In genomic region chr12:68686595-68687521, GRCh38 we compare ENCODE assay signal across 1 cellular context.
TF ChIP-seq lines count a peak whose summit lies in the region.

NUP107 (plus strand) TSS chr12:68686978; CDS start chr12:68687066, 88 bp downstream.

TF ChIP-seq in K562, 482 proteins besides CTCF, POLR2A, EP300 and RAD21 (continued from another document and continues in another):
- TF ChIP-seq ZNF318 (IDR thresholded peaks at IDR 0.05; ENCODE audit: borderline replicate concordance in 1 of 2, low read depth in 1 of 2) (peak in 1 of 2 experiments; percentile 72; a peak in 1 of 4 replicates), ZNF175 (CRISPR knock-in tag; IDR thresholded peaks at IDR 0.05; ENCODE audit: low read depth) (peak; percentile 47; the same call in 1 of the 2 replicates), KDM4B (IDR thresholded peaks at IDR 0.05; ENCODE audit: borderline replicate concordance in 2 of 2, low read depth in 1 of 2) (peak in 1 of 2 experiments; percentile 99; a peak in 2 of 4 replicates), CREBBP (IDR thresholded peaks at IDR 0.05; ENCODE audit: low read depth, low read length) (no peak), ZZZ3 (IDR thresholded peaks at IDR 0.05) (peak; percentile 32; the same call in 1 of the 2 replicates), ZNF589 (CRISPR knock-in tag; IDR thresholded peaks at IDR 0.05; ENCODE audit: low read depth) (no peak), FOS (IDR thresholded peaks at IDR 0.05; ENCODE audit: extremely low read depth, insufficient read length) (no peak), GABPB1 (CRISPR knock-in tag; IDR thresholded peaks at IDR 0.05) (peak; percentile 100), ZNF707 (CRISPR knock-in tag; conservative IDR thresholded peaks at IDR 0.05) (peak; percentile 62), NCOA4 (IDR thresholded peaks at IDR 0.05; ENCODE audit: partially characterized antibody) (no peak), PHF21A (IDR thresholded peaks at IDR 0.05; ENCODE audit: borderline replicate concordance, low read depth) (no peak), PTBP1 (IDR thresholded peaks at IDR 0.05; ENCODE audit: low read depth, low read length) (no peak), PREB (CRISPR knock-in tag; IDR thresholded peaks at IDR 0.05) (peak; percentile 97), FIP1L1 (IDR thresholded peaks at IDR 0.05; ENCODE audit: low read depth, low read length, poor library complexity, severe bottlenecking) (no peak), KLF13 (tag; IDR thresholded peaks at IDR 0.05; ENCODE audit: borderline replicate concordance, low read depth) (peak; percentile 32), TAF1 (IDR thresholded peaks at IDR 0.05; ENCODE audit: control insufficient read depth, extremely low read depth, insufficient read depth, low read length, severe bottlenecking) (peak; percentile 94), PHF20 (IDR thresholded peaks at IDR 0.05; ENCODE audit: partially characterized antibody) (peak; percentile 99), MTA1 (IDR thresholded peaks at IDR 0.05; ENCODE audit: borderline replicate concordance) (peak; percentile 56; the same call in 1 of the 2 replicates), HMG20A (CRISPR knock-in tag; conservative IDR thresholded peaks at IDR 0.05) (no peak), SMAD1 (IDR thresholded peaks at IDR 0.05; ENCODE audit: low read depth, low read length, partially characterized antibody) (peak; percentile 50), ZKSCAN1 (IDR thresholded peaks at IDR 0.05; ENCODE audit: low read depth, low read length) (peak; percentile 85), DDX20 (tag; IDR thresholded peaks at IDR 0.05; ENCODE audit: low read depth) (no peak), ZNF12 (CRISPR knock-in tag; IDR thresholded peaks at IDR 0.05) (0 out of 2 replicates have a peak, but pooled peaks have one; percentile 71), TEAD1 (CRISPR knock-in tag; IDR thresholded peaks at IDR 0.05) (peak; percentile 75 to 92; a peak in 3 of 4 replicates), DACH1 (IDR thresholded peaks at IDR 0.05; ENCODE audit: partially characterized antibody) (no peak), SETDB1 (IDR thresholded peaks at IDR 0.05; ENCODE audit: low read length) (peak; percentile 59), SLC30A9 (CRISPR knock-in tag; IDR thresholded peaks at IDR 0.05) (no peak)
- TF ChIP-seq, protein P1, sequence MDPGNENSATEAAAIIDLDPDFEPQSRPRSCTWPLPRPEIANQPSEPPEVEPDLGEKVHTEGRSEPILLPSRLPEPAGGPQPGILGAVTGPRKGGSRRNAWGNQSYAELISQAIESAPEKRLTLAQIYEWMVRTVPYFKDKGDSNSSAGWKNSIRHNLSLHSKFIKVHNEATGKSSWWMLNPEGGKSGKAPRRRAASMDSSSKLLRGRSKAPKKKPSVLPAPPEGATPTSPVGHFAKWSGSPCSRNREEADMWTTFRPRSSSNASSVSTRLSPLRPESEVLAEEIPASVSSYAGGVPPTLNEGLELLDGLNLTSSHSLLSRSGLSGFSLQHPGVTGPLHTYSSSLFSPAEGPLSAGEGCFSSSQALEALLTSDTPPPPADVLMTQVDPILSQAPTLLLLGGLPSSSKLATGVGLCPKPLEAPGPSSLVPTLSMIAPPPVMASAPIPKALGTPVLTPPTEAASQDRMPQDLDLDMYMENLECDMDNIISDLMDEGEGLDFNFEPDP (CRISPR knock-in tag; IDR thresholded peaks at IDR 0.05): no peak
- TF ChIP-seq, protein P2, sequence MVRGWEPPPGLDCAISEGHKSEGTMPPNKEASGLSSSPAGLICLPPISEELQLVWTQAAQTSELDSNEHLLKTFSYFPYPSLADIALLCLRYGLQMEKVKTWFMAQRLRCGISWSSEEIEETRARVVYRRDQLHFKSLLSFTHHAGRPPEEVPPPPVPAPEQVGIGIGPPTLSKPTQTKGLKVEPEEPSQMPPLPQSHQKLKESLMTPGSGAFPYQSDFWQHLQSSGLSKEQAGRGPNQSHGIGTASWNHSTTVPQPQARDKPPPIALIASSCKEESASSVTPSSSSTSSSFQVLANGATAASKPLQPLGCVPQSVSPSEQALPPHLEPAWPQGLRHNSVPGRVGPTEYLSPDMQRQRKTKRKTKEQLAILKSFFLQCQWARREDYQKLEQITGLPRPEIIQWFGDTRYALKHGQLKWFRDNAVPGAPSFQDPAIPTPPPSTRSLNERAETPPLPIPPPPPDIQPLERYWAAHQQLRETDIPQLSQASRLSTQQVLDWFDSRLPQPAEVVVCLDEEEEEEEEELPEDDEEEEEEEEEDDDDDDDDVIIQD (CRISPR knock-in tag; IDR thresholded peaks at IDR 0.05): no peak
- TF ChIP-seq, protein P3, sequence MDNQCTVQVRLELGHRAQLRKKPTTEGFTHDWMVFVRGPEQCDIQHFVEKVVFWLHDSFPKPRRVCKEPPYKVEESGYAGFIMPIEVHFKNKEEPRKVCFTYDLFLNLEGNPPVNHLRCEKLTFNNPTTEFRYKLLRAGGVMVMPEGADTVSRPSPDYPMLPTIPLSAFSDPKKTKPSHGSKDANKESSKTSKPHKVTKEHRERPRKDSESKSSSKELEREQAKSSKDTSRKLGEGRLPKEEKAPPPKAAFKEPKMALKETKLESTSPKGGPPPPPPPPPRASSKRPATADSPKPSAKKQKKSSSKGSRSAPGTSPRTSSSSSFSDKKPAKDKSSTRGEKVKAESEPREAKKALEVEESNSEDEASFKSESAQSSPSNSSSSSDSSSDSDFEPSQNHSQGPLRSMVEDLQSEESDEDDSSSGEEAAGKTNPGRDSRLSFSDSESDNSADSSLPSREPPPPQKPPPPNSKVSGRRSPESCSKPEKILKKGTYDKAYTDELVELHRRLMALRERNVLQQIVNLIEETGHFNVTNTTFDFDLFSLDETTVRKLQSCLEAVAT (IDR thresholded peaks at IDR 0.05): peak in 1 of 2 experiments; percentile 25; a peak in 1 of 4 replicates
- TF ChIP-seq, protein P4, sequence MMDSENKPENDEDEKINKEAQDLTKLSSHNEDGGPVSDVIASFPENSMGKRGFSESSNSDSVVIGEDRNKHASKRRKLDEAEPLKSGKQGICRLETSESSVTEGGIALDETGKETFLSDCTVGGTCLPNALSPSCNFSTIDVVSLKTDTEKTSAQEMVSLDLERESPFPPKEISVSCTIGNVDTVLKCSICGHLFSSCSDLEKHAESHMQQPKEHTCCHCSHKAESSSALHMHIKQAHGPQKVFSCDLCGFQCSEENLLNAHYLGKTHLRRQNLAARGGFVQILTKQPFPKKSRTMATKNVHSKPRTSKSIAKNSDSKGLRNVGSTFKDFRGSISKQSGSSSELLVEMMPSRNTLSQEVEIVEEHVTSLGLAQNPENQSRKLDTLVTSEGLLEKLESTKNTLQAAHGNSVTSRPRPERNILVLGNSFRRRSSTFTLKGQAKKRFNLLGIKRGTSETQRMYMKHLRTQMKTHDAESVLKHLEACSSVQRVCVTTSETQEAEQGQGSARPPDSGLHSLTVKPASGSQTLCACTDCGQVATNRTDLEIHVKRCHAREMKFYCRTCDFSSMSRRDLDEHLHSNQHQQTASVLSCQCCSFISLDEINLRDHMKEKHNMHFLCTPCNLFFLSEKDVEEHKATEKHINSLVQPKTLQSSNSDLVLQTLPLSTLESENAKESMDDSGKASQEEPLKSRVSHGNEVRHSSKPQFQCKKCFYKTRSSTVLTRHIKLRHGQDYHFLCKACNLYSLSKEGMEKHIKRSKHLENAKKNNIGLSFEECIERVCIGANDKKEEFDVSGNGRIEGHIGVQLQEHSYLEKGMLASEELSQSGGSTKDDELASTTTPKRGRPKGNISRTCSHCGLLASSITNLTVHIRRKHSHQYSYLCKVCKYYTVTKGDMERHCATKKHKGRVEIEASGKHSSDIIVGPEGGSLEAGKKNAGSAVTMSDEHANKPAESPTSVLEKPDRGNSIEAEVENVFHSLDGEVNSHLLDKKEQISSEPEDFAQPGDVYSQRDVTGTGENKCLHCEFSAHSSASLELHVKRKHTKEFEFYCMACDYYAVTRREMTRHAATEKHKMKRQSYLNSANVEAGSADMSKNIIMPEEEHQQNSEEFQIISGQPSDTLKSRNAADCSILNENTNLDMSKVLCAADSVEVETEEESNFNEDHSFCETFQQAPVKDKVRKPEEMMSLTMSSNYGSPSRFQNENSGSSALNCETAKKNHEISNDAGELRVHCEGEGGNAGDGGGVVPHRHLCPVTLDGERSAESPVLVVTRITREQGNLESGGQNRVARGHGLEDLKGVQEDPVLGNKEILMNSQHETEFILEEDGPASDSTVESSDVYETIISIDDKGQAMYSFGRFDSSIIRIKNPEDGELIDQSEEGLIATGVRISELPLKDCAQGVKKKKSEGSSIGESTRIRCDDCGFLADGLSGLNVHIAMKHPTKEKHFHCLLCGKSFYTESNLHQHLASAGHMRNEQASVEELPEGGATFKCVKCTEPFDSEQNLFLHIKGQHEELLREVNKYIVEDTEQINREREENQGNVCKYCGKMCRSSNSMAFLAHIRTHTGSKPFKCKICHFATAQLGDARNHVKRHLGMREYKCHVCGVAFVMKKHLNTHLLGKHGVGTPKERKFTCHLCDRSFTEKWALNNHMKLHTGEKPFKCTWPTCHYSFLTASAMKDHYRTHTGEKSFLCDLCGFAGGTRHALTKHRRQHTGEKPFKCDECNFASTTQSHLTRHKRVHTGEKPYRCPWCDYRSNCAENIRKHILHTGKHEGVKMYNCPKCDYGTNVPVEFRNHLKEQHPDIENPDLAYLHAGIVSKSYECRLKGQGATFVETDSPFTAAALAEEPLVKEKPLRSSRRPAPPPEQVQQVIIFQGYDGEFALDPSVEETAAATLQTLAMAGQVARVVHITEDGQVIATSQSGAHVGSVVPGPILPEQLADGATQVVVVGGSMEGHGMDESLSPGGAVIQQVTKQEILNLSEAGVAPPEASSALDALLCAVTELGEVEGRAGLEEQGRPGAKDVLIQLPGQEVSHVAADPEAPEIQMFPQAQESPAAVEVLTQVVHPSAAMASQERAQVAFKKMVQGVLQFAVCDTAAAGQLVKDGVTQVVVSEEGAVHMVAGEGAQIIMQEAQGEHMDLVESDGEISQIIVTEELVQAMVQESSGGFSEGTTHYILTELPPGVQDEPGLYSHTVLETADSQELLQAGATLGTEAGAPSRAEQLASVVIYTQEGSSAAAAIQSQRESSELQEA (IDR thresholded peaks at IDR 0.05; ENCODE audit: low read depth): no peak
